ENCODE assay signal across 25 cellular contexts in the genomic region with DNA sequence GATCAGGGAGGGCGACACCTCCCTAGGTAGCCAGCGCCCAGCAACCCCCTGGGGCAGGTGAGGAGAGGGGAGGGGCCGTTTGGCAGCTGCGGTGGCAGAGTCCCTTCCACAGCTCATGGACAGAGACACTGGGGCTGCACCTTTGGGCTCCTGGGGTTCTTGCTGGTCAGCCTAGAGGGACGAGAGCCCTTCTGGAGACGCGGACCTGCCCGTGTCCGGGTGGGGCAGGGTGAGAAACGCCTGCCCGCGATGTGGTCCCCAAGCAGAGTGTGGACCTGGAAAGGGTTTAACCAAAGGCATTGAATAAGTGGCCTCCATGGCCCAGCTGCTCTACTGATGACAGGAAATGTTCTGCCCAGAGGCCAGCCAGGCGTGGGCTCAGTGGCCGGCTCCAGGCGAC. TPM values are rescaled to one million over a fixed set of nuclear protein-coding genes. Genes with fewer than 3 reads are reported as not detected.
DNase-seq lines count a peak whose midpoint lies in the region; ATAC-seq and TF ChIP-seq lines count a peak whose summit lies in the region.
"Had no signal": no experiment of that assay in that cellular context is flagged by ENCODE, and none has a peak within 500 bp of the region (broad histone marks: within the 10 kb centered on the region; RNA-seq: fewer than 3 reads in every experiment).

No MANE protein-coding gene starts in this region.

- DNase-seq in ascending aorta (ENCODE audit: low spot score in 2 of 2) (no peak), right cardiac atrium (no peak), T-helper 9 cell (no peak), PC-3 (no peak)
- DNase-seq: CD4-positive, CD25-positive, alpha-beta regulatory T cell; EL; GF-D8; H7; KBM-7; MM.1S; NCI-H1092; NCI-H1436; NCI-H187 treated with DMSO at 0.1 percent for 48 hours; NCI-H2107; NCI-H446 treated with DMSO at 0.1 percent for 48 hours; NCI-H526 treated with DMSO at 0.1 percent for 48 hours; PC-9; RPMI8226 had no signal

- H3K27me3 ChIP-seq in BLaER1 (peaks cover 35% of the 10 kb centered on the region), ascending aorta (no peaks in the 10 kb centered on the region), right cardiac atrium (ENCODE audit: control insufficient read depth, insufficient read depth) (no peaks in the 10 kb centered on the region), skeletal muscle tissue (ENCODE audit: control insufficient read depth in 3 of 3, insufficient read depth in 3 of 3, low read length in 3 of 3) (peaks cover 0 to 3% (median 0%) of the 10 kb centered on the region in 3 donors), PC-3 (ENCODE audit: low read length) (no peaks in the 10 kb centered on the region)
- H3K27me3 ChIP-seq: SJSA1 had no signal

- no peak for ATAC-seq in right cardiac atrium
- no peak for ATAC-seq in HG02610 (IDR thresholded peaks at IDR 0.05; ENCODE audit: unreplicated experiment)
- no peak for ATAC-seq in PC-3
- ATAC-seq: A549 had no signal

- H3K9me2 ChIP-seq in PC-3 (replicated peaks; ENCODE audit: low read length): no peaks in the 10 kb centered on the region

- H3K36me3 ChIP-seq in BLaER1 (peaks cover 19% of the 10 kb centered on the region), ascending aorta (no peaks in the 10 kb centered on the region), skeletal muscle tissue (ENCODE audit: control insufficient read depth in 3 of 3, insufficient read depth in 3 of 3, low read length in 3 of 3) (peaks cover 3 to 7% (median 5%) of the 10 kb centered on the region in 3 donors), PC-3 (ENCODE audit: low read depth, low read length) (no peaks in the 10 kb centered on the region)
- H3K36me3 ChIP-seq: SJSA1 had no signal

- 91% methylated on average over 15 of the region's 15 CpGs for WGBS in right cardiac atrium

- peak overlapping the region; percentile 87 for H3K27ac ChIP-seq in BLaER1
- H3K27ac ChIP-seq in ascending aorta: peak overlapping the region; percentile 97
- peak overlapping the region; percentile 18 for H3K27ac ChIP-seq in right cardiac atrium (ENCODE audit: low read length)
- peak overlapping the region; percentile 99 for H3K27ac ChIP-seq in skeletal muscle tissue (ENCODE audit: low read depth, low read length)
- H3K27ac ChIP-seq in PC-3 (ENCODE audit: low read length): no peak overlapping the region
- H3K27ac ChIP-seq: A549, HL-60, PC-9 had no signal

- H3K4me1 ChIP-seq in BLaER1 (peaks cover 90% of the 10 kb centered on the region), ascending aorta (peaks cover 15 to 37% of the 10 kb centered on the region in 2 donors), right cardiac atrium (ENCODE audit: control insufficient read depth, insufficient read depth, low read length) (no peaks in the 10 kb centered on the region), skeletal muscle tissue (ENCODE audit: control insufficient read depth in 3 of 3, insufficient read depth in 3 of 3, low read length in 3 of 3) (peaks cover 32 to 46% (median 40%) of the 10 kb centered on the region in 3 donors), PC-3 (ENCODE audit: insufficient read depth, low read length) (peaks cover 18% of the 10 kb centered on the region)

- no peak for TF ChIP-seq CTCF in ascending aorta (IDR thresholded peaks at IDR 0.05)
- TF ChIP-seq CTCF in PC-3 (conservative IDR thresholded peaks at IDR 0.05; ENCODE audit: low read depth, low read length): no peak

- H2AFZ ChIP-seq in PC-3 (ENCODE audit: low read length): no peak overlapping the region
- H2AFZ ChIP-seq: PC-9 had no signal

- CTCF ChIA-PET in PC-3 (lab: Charles Lee): no interaction called here

- H3K4me2 ChIP-seq in BLaER1 (peak overlapping the region; percentile 89), PC-3 (ENCODE audit: low read length) (no peak overlapping the region)
- H3K4me2 ChIP-seq: A549, PC-9 had no signal

- H4K20me1 ChIP-seq in BLaER1 (peaks cover 10% of the 10 kb centered on the region; the same call in 1 of the 2 replicates), PC-3 (ENCODE audit: low read length) (no peaks in the 10 kb centered on the region)

- H3K9ac ChIP-seq in BLaER1: peak overlapping the region; percentile 45; the same call in 1 of the 2 replicates
- H3K9ac ChIP-seq in skeletal muscle tissue (ENCODE audit: low read depth in 1 of 3, low read length in 3 of 3): peak overlapping the region in 1 of 3 donors; percentile 45
- H3K9ac ChIP-seq in PC-3 (ENCODE audit: low read length): no peak overlapping the region

- H3K9me3 ChIP-seq in BLaER1 (peaks cover 14% of the 10 kb centered on the region), ascending aorta (no peaks in the 10 kb centered on the region), right cardiac atrium (ENCODE audit: control insufficient read depth, low read length) (no peaks in the 10 kb centered on the region), skeletal muscle tissue (ENCODE audit: control insufficient read depth in 3 of 3, low read length in 3 of 3) (no peaks in the 10 kb centered on the region), PC-3 (ENCODE audit: low read length) (no peaks in the 10 kb centered on the region)
- H3K9me3 ChIP-seq: A549, SJSA1 had no signal

- intact Hi-C loops in ascending aorta (cut with DNase I) (loop anchor here (10.0 kb wide), 1 partner anchor 450 kb away; a partner anchor contains a TSS), right cardiac atrium (cut with DNase I) (no loop called here), PC-3 (cut with micrococcal nuclease) (no loop called here)

- BruUV-seq in PC-3 (replicated peaks; lab: Mats Ljungman, UMichigan): no TSS peak

- H3K79me2 ChIP-seq in PC-3 (ENCODE audit: low read length): no peaks in the 10 kb centered on the region

- H3K4me3 ChIP-seq in BLaER1: no peak overlapping the region
- H3K4me3 ChIP-seq in ascending aorta: no peak overlapping the region
- H3K4me3 ChIP-seq in right cardiac atrium (ENCODE audit: low read length): no peak overlapping the region
- no peak overlapping the region for H3K4me3 ChIP-seq in skeletal muscle tissue (ENCODE audit: low read length in 3 of 3)
- H3K4me3 ChIP-seq in PC-3 (ENCODE audit: low read length): no peak overlapping the region
- H3K4me3 ChIP-seq: A549, PC-9, SJSA1 had no signal

- POLR2A ChIA-PET in PC-3 (lab: Charles Lee; ENCODE audit: unreplicated experiment): no interaction called here

- H3F3A ChIP-seq in PC-3 (ENCODE audit: low read length, unreplicated experiment): no peaks in the 10 kb centered on the region

RNA-seq across cellular contexts. Expression of a gene that starts 38.3 kb away (rescaled TPM):
- total RNA-seq in ascending aorta (11.3 TPM), right cardiac atrium (100 to 1,000 TPM; 320 to 446 (median 375) TPM), skeletal muscle tissue (124 TPM), PC-3 (2014; rRNA removed) (9.7 and 10.3 TPM in 2 replicates)
- polyA plus RNA-seq in right cardiac atrium: 280 TPM

RNA-seq across cellular contexts. Expression of a gene that starts 51.1 kb away (rescaled TPM):
- total RNA-seq in ascending aorta: 15.4 TPM
- 1 to 10 TPM; 1.4 to 2.3 (median 1.8) TPM for total RNA-seq in right cardiac atrium
- polyA plus RNA-seq in right cardiac atrium: 1.5 TPM
- total RNA-seq in skeletal muscle tissue: 3.7 TPM
- 7.4 and 13.2 TPM in 2 replicates for total RNA-seq in PC-3 (2014; rRNA removed)
- total RNA-seq: B cell; CD4-positive, CD25-positive, alpha-beta regulatory T cell had no signal

Comparison
In these comparisons a context has a peak if more than half of its experiments do, and no peak if none do; other contexts are left out.
1. RNA of a gene that starts 38.3 kb away (total RNA-seq): 320 to 446 TPM in right cardiac atrium and 124 TPM in skeletal muscle tissue (single experiment); 11.3 TPM in ascending aorta (single experiment) and 9.7 to 10.3 TPM in PC-3; every median in the first group is over 10 times any median in the second.